In genomic region chr6:4055420-4056041, GRCh38 we compare ENCODE assay signal across 8 cellular contexts. TPM values are rescaled to one million over a fixed set of nuclear protein-coding genes. Genes with fewer than 3 reads are reported as not detected.
DNase-seq lines count a peak whose midpoint lies in the region; ATAC-seq and TF ChIP-seq lines count a peak whose summit lies in the region.

No MANE protein-coding gene starts in this region.

- peaks cover 10% of the 10 kb centered on the region for H3K4me1 ChIP-seq in body of pancreas
- peaks cover 0 to 4% of the 10 kb centered on the region in 2 donors for H3K4me1 ChIP-seq in left lung
- peaks cover 0 to 15% (median 5%) of the 10 kb centered on the region in 3 donors for H3K4me1 ChIP-seq in esophagus squamous epithelium

- intact Hi-C loops in body of pancreas (cut with DNase I) (loop anchor here (2.0 kb wide), 1 partner anchor 101 kb away; no protein-coding TSS in a partner anchor), left lung (cut with DNase I) (no loop called here), esophagus squamous epithelium (cut with DNase I) (no loop called here)

- DNase-seq in DMS53 treated with DMSO at 0.1 percent for 48 hours (lab: John Stamatoyannopoulos, UW; ENCODE audit: unreplicated experiment), result peak; percentile 59
- peak; percentile 89 for DNase-seq in M059J (ENCODE audit: low read depth)
- peak; percentile 52 to 71 (median 59) for DNase-seq in body of pancreas
- DNase-seq in left lung, result no peak
- no peak for DNase-seq in 8988T
- no peak for DNase-seq in stimulated activated CD4-positive, alpha-beta T cell treated with anti-CD3 and anti-CD28 coated beads, Interleukin-4, amount 100 ng/mL, for 24 hours
- DNase-seq in activated CD4-positive, CD25-positive, alpha-beta regulatory T cell (lab: John Stamatoyannopoulos, UW), result no peak
- no peak for DNase-seq in esophagus squamous epithelium (lab: John Stamatoyannopoulos, UW)

- H3K36me3 ChIP-seq in body of pancreas (replicated peaks in 1 of 2; ENCODE audit: insufficient read depth in 1 of 2, low read depth in 2 of 2) (peaks cover 7 to 49% of the 10 kb centered on the region in 2 donors), left lung (peaks cover under 1 to 99% of the 10 kb centered on the region in 2 donors), esophagus squamous epithelium (peaks cover 11 to 100% (median 46%) of the 10 kb centered on the region in 3 donors)

- WGBS in body of pancreas, 2 donors, result 45 to 47% methylated on average over 2 of the region's 2 CpGs
- WGBS in esophagus squamous epithelium, 2 donors, result 13 to 45% methylated on average over 2 of the region's 2 CpGs

- no peak for TF ChIP-seq POLR2A in body of pancreas (IDR thresholded peaks at IDR 0.05)
- no peak for TF ChIP-seq POLR2A in esophagus squamous epithelium (IDR thresholded peaks at IDR 0.05)

- ATAC-seq in body of pancreas (peak; percentile 58), left lung (peak; percentile 81)

- H3K27ac ChIP-seq in body of pancreas (no peak overlapping the region), left lung (no peak overlapping the region), esophagus squamous epithelium (peak overlapping the region in 2 of 4 donors; percentile 27 to 33)

- TF ChIP-seq CTCF in body of pancreas (IDR thresholded peaks at IDR 0.05) (peak in 6 of 7 experiments; percentile 25 to 75 (median 66)), left lung (IDR thresholded peaks at IDR 0.05) (peak in 1 of 2 donors; percentile 24), esophagus squamous epithelium (IDR thresholded peaks at IDR 0.05) (peak in 3 of 6 experiments; percentile 22 to 51 (median 42))

- H3K27me3 ChIP-seq in body of pancreas (no peaks in the 10 kb centered on the region), left lung (no peaks in the 10 kb centered on the region), esophagus squamous epithelium (no peaks in the 10 kb centered on the region)

- H3K4me3 ChIP-seq in body of pancreas, result no peak overlapping the region
- no peak overlapping the region for H3K4me3 ChIP-seq in left lung
- no peak overlapping the region for H3K4me3 ChIP-seq in esophagus squamous epithelium

- no peaks in the 10 kb centered on the region for H3K9me3 ChIP-seq in body of pancreas
- H3K9me3 ChIP-seq in left lung, result no peaks in the 10 kb centered on the region
- H3K9me3 ChIP-seq in esophagus squamous epithelium, result no peaks in the 10 kb centered on the region

RNA-seq across cellular contexts. Expression of gene FAM217A, which starts 23.4 kb away (rescaled TPM):
- total RNA-seq in M059J (2014; rRNA removed; shearing (Covaris generic)), result not detected in 2 replicates
- total RNA-seq in body of pancreas (not detected), left lung (not detected), esophagus squamous epithelium (not detected)

Comparison
In these comparisons a context has a peak if more than half of its experiments do, and no peak if none do; other contexts are left out.
1. DNase-seq: peak in DMS53 treated with DMSO at 0.1 percent for 48 hours (single experiment), M059J (single experiment) and body of pancreas (4 of 4); none in left lung (0 of 2), 8988T (single experiment), stimulated activated CD4-positive, alpha-beta T cell treated with anti-CD3 and anti-CD28 coated beads, Interleukin-4, amount 100 ng/mL, for 24 hours (single experiment), activated CD4-positive, CD25-positive, alpha-beta regulatory T cell (0 of 4) and esophagus squamous epithelium (single experiment).